ENCODE assay signal across 9 cellular contexts in the genomic region with DNA sequence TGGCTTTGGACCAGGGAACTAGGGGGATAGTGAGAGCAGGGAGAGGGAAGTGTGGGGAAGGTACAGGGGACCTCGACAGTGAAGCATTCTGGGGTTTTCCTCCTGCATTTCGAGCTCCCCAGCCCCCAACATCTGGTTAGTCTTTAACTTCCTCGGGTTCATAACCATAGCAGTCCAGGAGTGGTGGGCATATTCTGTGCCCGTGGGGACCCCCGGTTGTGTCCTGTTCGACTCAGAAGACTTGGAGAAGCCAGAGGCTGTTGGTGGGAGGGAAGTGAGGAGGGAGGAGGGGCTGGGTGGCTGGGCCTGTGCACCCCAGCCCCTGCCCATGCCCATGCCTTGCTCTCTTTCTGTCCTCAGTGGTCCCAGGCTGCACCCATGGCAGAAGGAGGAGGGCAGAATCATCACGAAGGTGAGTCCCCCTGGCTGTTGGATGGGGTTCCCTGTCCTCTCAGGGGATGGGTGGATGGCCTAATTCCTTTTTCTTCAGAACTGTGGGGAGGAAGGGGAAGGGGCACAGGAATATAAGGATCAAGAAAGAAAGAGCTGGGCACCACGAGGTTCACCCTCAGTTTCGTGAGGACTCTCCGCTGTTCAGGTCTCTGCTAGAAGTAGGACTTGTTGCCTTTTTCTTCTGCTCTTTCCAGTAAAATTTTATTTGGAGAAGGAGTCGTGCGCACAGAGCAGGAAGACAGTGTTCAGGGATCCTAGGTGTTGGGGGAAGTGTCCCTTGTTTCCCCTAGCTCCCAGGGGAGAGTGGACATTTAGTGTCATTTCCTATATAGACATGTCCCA. TPM values are rescaled to one million over a fixed set of nuclear protein-coding genes. Genes with fewer than 3 reads are reported as not detected.
A peak's percentile ranks its signal among the peaks of the same experiment; 100 is the strongest.
DNase-seq lines count a peak whose midpoint lies in the region; ATAC-seq and TF ChIP-seq lines count a peak whose summit lies in the region.
"Had no signal": no experiment of that assay in that cellular context is flagged by ENCODE, and none has a peak within 500 bp of the region (broad histone marks: within the 10 kb centered on the region; RNA-seq: fewer than 3 reads in every experiment).

No MANE protein-coding gene starts in this region.

- CTCF ChIA-PET in CD8-positive, alpha-beta memory T cell (lab: Charles Lee), result interaction anchor here (0.7 to 2.7 kb wide), 13 partner anchors 10 to 310 kb away, joined by 3 to 14 read pairs (median 5); no protein-coding TSS in a partner anchor

- no CpG with 5 or more reads among the region's 12 CpGs for WGBS in trophoblast cell (ENCODE audit: extremely low coverage, insufficient coverage, insufficient read length)

- no peak overlapping the region for H2BK120ac ChIP-seq in trophoblast cell (ENCODE audit: insufficient read depth, low read length, poor library complexity)

- H2BK12ac ChIP-seq in trophoblast cell (ENCODE audit: low read length), result no peak overlapping the region

- no peaks in the 10 kb centered on the region for H3F3A ChIP-seq in OCI-LY1 (ENCODE audit: insufficient read depth, low read length)

- H2BK5ac ChIP-seq in trophoblast cell (ENCODE audit: low read depth, low read length, poor library complexity), result no peak overlapping the region

- H3K79me2 ChIP-seq in OCI-LY1 (ENCODE audit: insufficient read depth, low read length) (no peaks in the 10 kb centered on the region), trophoblast cell (ENCODE audit: control insufficient read depth, insufficient read depth, low read length, poor library complexity) (peaks cover 9% of the 10 kb centered on the region)

- peaks cover 25% of the 10 kb centered on the region for H3K27me3 ChIP-seq in CD8-positive, alpha-beta memory T cell (ENCODE audit: insufficient read depth, low read length, poor library complexity, severe bottlenecking)
- H3K27me3 ChIP-seq in OCI-LY1 (ENCODE audit: insufficient read depth, low read length), result no peaks in the 10 kb centered on the region
- no peaks in the 10 kb centered on the region for H3K27me3 ChIP-seq in trophoblast cell (ENCODE audit: insufficient read depth, low read length)
- H3K27me3 ChIP-seq in WERI-Rb-1 (ENCODE audit: insufficient read depth, low read depth, severe bottlenecking), result no peaks in the 10 kb centered on the region

- H3K4me1 ChIP-seq in CD8-positive, alpha-beta memory T cell (ENCODE audit: insufficient read depth, low read length), result peaks cover 9% of the 10 kb centered on the region
- H3K4me1 ChIP-seq in OCI-LY1 (ENCODE audit: insufficient read depth, low read length, severe bottlenecking) (peaks cover 38% of the 10 kb centered on the region), trophoblast cell (ENCODE audit: control insufficient read depth in 1 of 2, insufficient read depth in 2 of 2, low read length in 2 of 2) (peaks cover 7 to 18% of the 10 kb centered on the region in 2 experiments)

- TF ChIP-seq CTCF in OCI-LY1 (IDR thresholded peaks at IDR 0.05; ENCODE audit: low read length), result no peak
- TF ChIP-seq CTCF in epithelial cell of proximal tubule (conservative IDR thresholded peaks at IDR 0.05; ENCODE audit: low read depth, low read length), result no peak
- TF ChIP-seq CTCF in WERI-Rb-1 (IDR thresholded peaks at IDR 0.05; ENCODE audit: low read depth, low read length), result no peak

- ATAC-seq in stimulated activated memory B cell treated with anti-CD40 and anti-IgM and Interleukin-4, amounts not matched to agents 10 μg/mL and 1 μg/mL and 100 μg/mL, for 72 hours, result no peak

- H3K4me1 Mint-ChIP-seq in CD8-positive, alpha-beta memory T cell, result peaks cover 14 to 33% (median 15%) of the 10 kb centered on the region in 3 donors
- peaks cover 63% of the 10 kb centered on the region for H3K4me1 Mint-ChIP-seq in stimulated activated memory B cell treated with anti-CD40 and anti-IgM and Interleukin-4, amounts not matched to agents 10 μg/mL and 1 μg/mL and 100 μg/mL, for 72 hours

- no peak overlapping the region for H4K12ac ChIP-seq in trophoblast cell (ENCODE audit: low read depth, low read length)

- no peak overlapping the region for H3K23ac ChIP-seq in trophoblast cell (ENCODE audit: low read length)

- peaks cover 17 to 32% of the 10 kb centered on the region in 2 donors for H3K27me3 Mint-ChIP-seq in CD8-positive, alpha-beta memory T cell
- peaks cover 28% of the 10 kb centered on the region for H3K27me3 Mint-ChIP-seq in stimulated activated memory B cell treated with anti-CD40 and anti-IgM and Interleukin-4, amounts not matched to agents 10 μg/mL and 1 μg/mL and 100 μg/mL, for 72 hours

- POLR2A ChIA-PET in CD8-positive, alpha-beta memory T cell (lab: Charles Lee), result no interaction called here

- peak overlapping the region; percentile 84; the same call in 1 of the 2 replicates for H3K4me2 ChIP-seq in OCI-LY1 (ENCODE audit: low read length)
- H3K4me2 ChIP-seq in trophoblast cell (ENCODE audit: low read length), result peak overlapping the region; percentile 48

- H3K4ac ChIP-seq in trophoblast cell (ENCODE audit: low read depth, low read length), result no peak overlapping the region

- DNase-seq in CD8-positive, alpha-beta memory T cell, result no peak
- DNase-seq in epithelial cell of proximal tubule (ENCODE audit: low read depth) (no peak), trophoblast cell (no peak), NCI-H524 (lab: John Stamatoyannopoulos, UW) (no peak), WERI-Rb-1 (no peak), activated gamma-delta T cell (lab: John Stamatoyannopoulos, UW) (no peak)
- DNase-seq: NCI-H2081 treated with DMSO at 0.1 percent for 48 hours had no signal

- no peaks in the 10 kb centered on the region for H3K9me3 ChIP-seq in CD8-positive, alpha-beta memory T cell (ENCODE audit: low read length)
- H3K9me3 ChIP-seq in OCI-LY1 (ENCODE audit: low read length), result no peaks in the 10 kb centered on the region
- H3K9me3 ChIP-seq in trophoblast cell (ENCODE audit: insufficient read depth, low read depth, low read length), result no peaks in the 10 kb centered on the region
- no peaks in the 10 kb centered on the region for H3K9me3 ChIP-seq in WERI-Rb-1 (ENCODE audit: severe bottlenecking)

- no peak overlapping the region for H4K91ac ChIP-seq in trophoblast cell (ENCODE audit: low read depth, low read length)

- no peak overlapping the region for H4K8ac ChIP-seq in trophoblast cell (ENCODE audit: low read depth, low read length)

- no peaks in the 10 kb centered on the region for H4K20me1 ChIP-seq in OCI-LY1 (ENCODE audit: insufficient read depth, low read length)

- H2AFZ ChIP-seq in OCI-LY1 (ENCODE audit: low read length) (no peak overlapping the region), trophoblast cell (ENCODE audit: insufficient read depth, low read length, poor library complexity) (no peak overlapping the region)

- no peaks in the 10 kb centered on the region for H3K9me3 Mint-ChIP-seq in CD8-positive, alpha-beta memory T cell
- H3K9me3 Mint-ChIP-seq in stimulated activated memory B cell treated with anti-CD40 and anti-IgM and Interleukin-4, amounts not matched to agents 10 μg/mL and 1 μg/mL and 100 μg/mL, for 72 hours, result no peaks in the 10 kb centered on the region

- peak overlapping the region; percentile 92 for H3K27ac ChIP-seq in CD8-positive, alpha-beta memory T cell (ENCODE audit: low read depth, low read length)
- no peak overlapping the region for H3K27ac ChIP-seq in OCI-LY1 (ENCODE audit: low read depth, low read length, poor library complexity, severe bottlenecking)
- H3K27ac ChIP-seq in trophoblast cell (ENCODE audit: low read depth, low read length), result no peak overlapping the region
- H3K27ac ChIP-seq in WERI-Rb-1, result no peak overlapping the region

- H3K4me3 Mint-ChIP-seq in CD8-positive, alpha-beta memory T cell, result peak overlapping the region in 1 of 7 donors; percentile 72
- no peak overlapping the region for H3K4me3 Mint-ChIP-seq in stimulated activated memory B cell treated with anti-CD40 and anti-IgM and Interleukin-4, amounts not matched to agents 10 μg/mL and 1 μg/mL and 100 μg/mL, for 72 hours

- no peak overlapping the region for H3K14ac ChIP-seq in trophoblast cell (ENCODE audit: low read length)

- no peak overlapping the region for H3K9ac ChIP-seq in OCI-LY1 (ENCODE audit: low read length)
- H3K9ac ChIP-seq in trophoblast cell (ENCODE audit: low read length), result no peak overlapping the region

- peak overlapping the region; percentile 20 for H3K4me3 ChIP-seq in CD8-positive, alpha-beta memory T cell (ENCODE audit: low read length)
- peak overlapping the region; percentile 74 for H3K4me3 ChIP-seq in OCI-LY1 (ENCODE audit: low read depth, low read length, poor library complexity, severe bottlenecking)
- H3K4me3 ChIP-seq in epithelial cell of proximal tubule (ENCODE audit: low read depth, low read length), result peak overlapping the region; percentile 62
- no peak overlapping the region for H3K4me3 ChIP-seq in trophoblast cell (ENCODE audit: low read depth, low read length)
- no peak overlapping the region for H3K4me3 ChIP-seq in WERI-Rb-1 (ENCODE audit: low read depth, low read length)

- H3K36me3 ChIP-seq in CD8-positive, alpha-beta memory T cell (ENCODE audit: insufficient read depth, low read length), result no peaks in the 10 kb centered on the region
- H3K36me3 ChIP-seq in OCI-LY1 (ENCODE audit: insufficient read depth, low read length), result peaks cover 34% of the 10 kb centered on the region
- H3K36me3 ChIP-seq in trophoblast cell (ENCODE audit: control insufficient read depth in 1 of 2, insufficient read depth in 2 of 2, low read length in 2 of 2), result peaks cover 16 to 22% of the 10 kb centered on the region in 2 experiments
- peaks cover 19% of the 10 kb centered on the region for H3K36me3 ChIP-seq in WERI-Rb-1

- peak overlapping the region; percentile 18 for H2AK5ac ChIP-seq in trophoblast cell (ENCODE audit: low read length)

- no peaks in the 10 kb centered on the region for H3K9me2 ChIP-seq in OCI-LY1 (ENCODE audit: low read depth, low read length)

- H3K27ac Mint-ChIP-seq in CD8-positive, alpha-beta memory T cell, result peak overlapping the region in 1 of 8 donors; percentile 18
- H3K27ac Mint-ChIP-seq in stimulated activated memory B cell treated with anti-CD40 and anti-IgM and Interleukin-4, amounts not matched to agents 10 μg/mL and 1 μg/mL and 100 μg/mL, for 72 hours, result no peak overlapping the region

- H3K36me3 Mint-ChIP-seq in CD8-positive, alpha-beta memory T cell, result peaks cover 0 to 2% (median 0%) of the 10 kb centered on the region in 3 donors
- no peaks in the 10 kb centered on the region for H3K36me3 Mint-ChIP-seq in stimulated activated memory B cell treated with anti-CD40 and anti-IgM and Interleukin-4, amounts not matched to agents 10 μg/mL and 1 μg/mL and 100 μg/mL, for 72 hours

- H3K18ac ChIP-seq in trophoblast cell (ENCODE audit: low read length), result peak overlapping the region; percentile 14

- peaks cover 17% of the 10 kb centered on the region for H3K79me1 ChIP-seq in trophoblast cell (ENCODE audit: low read length)

RNA-seq across cellular contexts. Expression of a gene that starts 4.2 kb away (rescaled TPM):
- total RNA-seq in CD8-positive, alpha-beta memory T cell, result 10 to 100 TPM; 16.4 to 17.5 TPM
- polyA plus RNA-seq in CD8-positive, alpha-beta memory T cell, result not detected
- total RNA-seq in epithelial cell of proximal tubule, result 103 and 120 TPM in 2 replicates
- 111 and 117 TPM in 2 replicates for polyA plus RNA-seq in trophoblast cell (2013)

Comparison
In these comparisons a context has a peak if more than half of its experiments do, and no peak if none do; other contexts are left out.
1. H3K4me3 ChIP-seq: peak in CD8-positive, alpha-beta memory T cell (single experiment), OCI-LY1 (single experiment) and epithelial cell of proximal tubule (single experiment); none in trophoblast cell (single experiment) and WERI-Rb-1 (single experiment).